Comparison of ENCODE assay signal across 8 cellular contexts in the genomic region with DNA sequence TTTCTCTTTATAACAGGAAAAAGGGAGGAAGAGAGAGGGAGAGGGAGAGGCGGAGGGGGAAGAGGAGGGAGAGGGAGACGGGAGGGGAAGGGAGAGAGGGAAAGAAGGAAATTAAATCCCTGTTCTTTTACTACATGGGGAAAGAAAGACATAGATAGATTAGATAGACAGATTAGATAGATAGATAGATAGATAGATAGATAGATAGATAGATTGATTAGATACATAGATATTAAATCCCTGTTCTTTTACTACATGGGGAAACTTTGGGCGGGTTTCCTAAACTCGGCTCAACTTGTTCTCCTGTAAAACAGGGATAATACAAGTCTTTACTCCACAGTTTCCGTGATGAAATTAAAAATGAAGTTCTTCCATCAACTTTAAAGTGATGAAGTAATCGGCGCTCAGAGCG. TPM values are rescaled to one million over a fixed set of nuclear protein-coding genes. Genes with fewer than 3 reads are reported as not detected.
DNase-seq lines count a peak whose midpoint lies in the region; ATAC-seq, FAIRE-seq and TF ChIP-seq lines count a peak whose summit lies in the region.

No MANE protein-coding gene starts in this region.

- H4K20me1 ChIP-seq in SK-N-SH (ENCODE audit: insufficient read depth) (peaks cover 1% of the 10 kb centered on the region; the same call in 1 of the 2 replicates), keratinocyte (ENCODE audit: control insufficient read depth, extremely low read depth, insufficient read depth, low read length) (no peaks in the 10 kb centered on the region)

- no peaks in the 10 kb centered on the region for H3K9me1 ChIP-seq in keratinocyte (ENCODE audit: control insufficient read depth, extremely low read depth, insufficient read depth, low read length)

- intact Hi-C loops in stomach (cut with DNase I; ENCODE audit: low total_unique reads): no loop called here

- no peaks in the 10 kb centered on the region for H3F3A ChIP-seq in SK-N-SH (replicated peaks; ENCODE audit: insufficient read depth)

- POLR2A ChIA-PET in SK-N-SH (lab: Yijun Ruan, JAX): interaction anchor here (0.9 to 1.1 kb wide), 2 partner anchors 18 to 59 kb away, joined by 3 read pairs; partner anchors contain the start of gene GLG1

- TF ChIP-seq POLR2A in stomach (IDR thresholded peaks at IDR 0.05): no peak

- H3K36me3 Mint-ChIP-seq in activated naive CD8-positive, alpha-beta T cell: peaks cover 2% of the 10 kb centered on the region

- no peak for TF ChIP-seq CTCF in SK-N-SH (IDR thresholded peaks at IDR 0.05)
- TF ChIP-seq CTCF in keratinocyte (optimal IDR thresholded peaks at IDR 0.05 in 1 of 3, IDR thresholded peaks at IDR 0.05 in 1 of 3, conservative IDR thresholded peaks at IDR 0.05 in 1 of 3; ENCODE audit: extremely low read depth in 1 of 3, insufficient read depth in 2 of 3, low read length in 3 of 3): no peak
- TF ChIP-seq CTCF in stomach (IDR thresholded peaks at IDR 0.05): no peak

- H3K9me2 ChIP-seq in SK-N-SH: no peaks in the 10 kb centered on the region

- H3K4me3 ChIP-seq in SK-N-SH (ENCODE audit: low read depth in 2 of 2, low read length in 1 of 2) (peak overlapping the region; percentile 79 to 82), keratinocyte (ENCODE audit: control insufficient read depth in 2 of 3, extremely low read depth in 1 of 3, insufficient read depth in 2 of 3, low read depth in 1 of 3, low read length in 3 of 3) (peak overlapping the region; percentile 86 to 98 (median 92)), stomach (peak overlapping the region; percentile 89 to 98 (median 96))

- TF ChIP-seq EP300 in SK-N-SH (IDR thresholded peaks at IDR 0.05; ENCODE audit: borderline replicate concordance in 1 of 2, low read depth in 1 of 2, low read length in 1 of 2) (no peak), stomach (IDR thresholded peaks at IDR 0.05) (no peak)

- H2AFZ ChIP-seq in SK-N-SH (ENCODE audit: low read depth) (peak overlapping the region; percentile 31), keratinocyte (ENCODE audit: control insufficient read depth, low read length) (no peak overlapping the region)

- H3K4me1 ChIP-seq in SK-N-SH (ENCODE audit: control insufficient read depth in 1 of 2, insufficient read depth in 2 of 2, low read depth in 1 of 2, low read length in 1 of 2): peaks cover 0 to 5% of the 10 kb centered on the region in 2 experiments; a peak in 2 of 4 replicates
- peaks cover 14% of the 10 kb centered on the region for H3K4me1 ChIP-seq in keratinocyte (ENCODE audit: control insufficient read depth, extremely low read depth, insufficient read depth, low read length)
- peaks cover 7 to 31% (median 25%) of the 10 kb centered on the region in 4 donors for H3K4me1 ChIP-seq in stomach

- dilution Hi-C loops in keratinocyte (cut with MboI; ENCODE audit: extremely low pct_ligation_motif_present, low sequenced_read_pairs): no loop called here

- TF ChIP-seq RAD21 in SK-N-SH (IDR thresholded peaks at IDR 0.05; ENCODE audit: low read length): no peak

- peaks cover 56% of the 10 kb centered on the region for H3K79me2 ChIP-seq in SK-N-SH (ENCODE audit: insufficient read depth)
- peaks cover 53% of the 10 kb centered on the region for H3K79me2 ChIP-seq in keratinocyte (ENCODE audit: control insufficient read depth, insufficient read depth, low read length)

- H3K27ac Mint-ChIP-seq in activated naive CD8-positive, alpha-beta T cell: peak overlapping the region; percentile 77

- WGBS in SK-N-SH (ENCODE audit: low lambda C conversion rate): 10% methylated on average over 8 of the region's 8 CpGs
- 2 to 12% (median 9%) methylated on average over 8 of the region's 8 CpGs for WGBS in stomach, 5 donors

- H3K27me3 ChIP-seq in SK-N-SH (ENCODE audit: insufficient read depth): no peaks in the 10 kb centered on the region
- no peaks in the 10 kb centered on the region for H3K27me3 ChIP-seq in keratinocyte (ENCODE audit: control insufficient read depth, extremely low read depth, insufficient read depth, low read length)
- no peaks in the 10 kb centered on the region for H3K27me3 ChIP-seq in stomach

- H3K4me1 Mint-ChIP-seq in activated naive CD8-positive, alpha-beta T cell (ENCODE audit: low read depth): peaks cover 47% of the 10 kb centered on the region

- H3K9me3 ChIP-seq in SK-N-SH (no peaks in the 10 kb centered on the region), keratinocyte (ENCODE audit: control insufficient read depth, low read depth, low read length) (no peaks in the 10 kb centered on the region), stomach (no peaks in the 10 kb centered on the region)

- H3K4me2 ChIP-seq in SK-N-SH (peak overlapping the region; percentile 95), keratinocyte (ENCODE audit: control insufficient read depth, extremely low read depth, insufficient read depth, low read depth, low read length) (peak overlapping the region; percentile 78)

- H3K4me3 Mint-ChIP-seq in activated naive CD8-positive, alpha-beta T cell: peak overlapping the region; percentile 91

- H3K27me3 Mint-ChIP-seq in activated naive CD8-positive, alpha-beta T cell: no peaks in the 10 kb centered on the region

- CTCF ChIA-PET in SK-N-SH (lab: Yijun Ruan, JAX): interaction anchor here (1.4 kb wide), 2 partner anchors 9 to 14 kb away, joined by 4 to 7 read pairs; no protein-coding TSS in a partner anchor

- ATAC-seq in SK-N-SH treated with all-trans-retinoic acid at 6 μM for 48 hours: no peak

- no peak for FAIRE-seq in keratinocyte (lab: Jason Lieb, UNC)

- no peaks in the 10 kb centered on the region for H3K9me3 Mint-ChIP-seq in activated naive CD8-positive, alpha-beta T cell (ENCODE audit: low read depth)

- H3K36me3 ChIP-seq in SK-N-SH (replicated peaks in 1 of 2; ENCODE audit: control insufficient read depth in 1 of 2, insufficient read depth in 2 of 2, low read length in 1 of 2) (peaks cover 22 to 33% of the 10 kb centered on the region in 2 experiments), keratinocyte (ENCODE audit: control insufficient read depth in 2 of 2, extremely low read depth in 1 of 2, insufficient read depth in 2 of 2, low read length in 2 of 2) (peaks cover 9 to 29% of the 10 kb centered on the region in 2 experiments), stomach (peaks cover 16 to 40% (median 31%) of the 10 kb centered on the region in 4 donors)

- DNase-seq in SK-N-SH (no peak), keratinocyte (ENCODE audit: low read depth, low spot score) (no peak), stomach (no peak), GF-D8 (lab: John Stamatoyannopoulos, UW) (no peak), RKO (ENCODE audit: low spot score) (no peak), amniotic stem cell (lab: John Stamatoyannopoulos, UW) (no peak)

- H3K27ac ChIP-seq in SK-N-SH (ENCODE audit: low read depth in 2 of 2, low read length in 1 of 2) (peak overlapping the region; percentile 67), keratinocyte (ENCODE audit: control insufficient read depth, insufficient read depth, low read length) (peak overlapping the region; percentile 88), stomach (peak overlapping the region; percentile 81 to 91 (median 85))

- peak overlapping the region; percentile 94 for H3K9ac ChIP-seq in SK-N-SH
- H3K9ac ChIP-seq in keratinocyte (ENCODE audit: control insufficient read depth, extremely low read depth, insufficient read depth, low read length): peak overlapping the region; percentile 94

TF ChIP-seq in SK-N-SH treated with all-trans-retinoic acid at 6 μM for 48 hours, 23 proteins besides CTCF, POLR2A, EP300 and RAD21 (continues in another document):
- TF ChIP-seq ZFP30 (CRISPR knock-in tag; IDR thresholded peaks at IDR 0.05) (no peak), PPARA (CRISPR knock-in tag; IDR thresholded peaks at IDR 0.05; ENCODE audit: borderline replicate concordance) (no peak)

RNA-seq across cellular contexts. Expression of gene RFWD3, which starts 0.7 kb away (rescaled TPM):
- polyA plus RNA-seq in SK-N-SH (2012; rRNA removed) (13.2 and 15.9 TPM in 2 replicates), keratinocyte (22.6 to 29.2 TPM (median 25.0 TPM) in 3 replicates), stomach (1 to 10 TPM; 4.1 to 6.7 (median 4.5) TPM)
- 10.7 and 12.2 TPM in 2 replicates for polyA plus RNA-seq in SK-N-SH (2012; cell fraction: cytosol; rRNA removed)
- 15.4 and 21.6 TPM in 2 replicates for polyA plus RNA-seq in SK-N-SH (2012; cell fraction: nucleus; rRNA removed)
- 14.5 TPM for polyA plus RNA-seq in keratinocyte (2011; ENCODE audit: low read depth)
- 13.5 and 18.0 TPM in 2 replicates for polyA plus RNA-seq in keratinocyte (2011; cell fraction: cytosol; rRNA removed)
- 24.2 and 28.9 TPM in 2 replicates for polyA plus RNA-seq in keratinocyte (2011; cell fraction: nucleus; rRNA removed)
- 7.7 and 17.4 TPM in 2 replicates for polyA plus RNA-seq in keratinocyte (2012; ENCODE audit: low replicate concordance)
- 50.1 to 73.4 TPM (median 63.8 TPM) in 3 replicates for polyA minus RNA-seq in keratinocyte
- polyA minus RNA-seq in keratinocyte (2011; cell fraction: cytosol; rRNA and poly(A)+ RNA removed): 22.4 TPM
- 26.2 and 37.7 TPM in 2 replicates for polyA minus RNA-seq in keratinocyte (2011; cell fraction: nucleus; rRNA and poly(A)+ RNA removed)
- 10 to 100 TPM; 11.0 to 65.6 (median 16.3) TPM for total RNA-seq in stomach

RNA-seq across cellular contexts. Expression of gene MLKL, which starts 34.6 kb away (rescaled TPM):
- polyA plus RNA-seq in SK-N-SH (2012; rRNA removed) (3.1 and 3.6 TPM in 2 replicates), keratinocyte (6.4 to 12.5 TPM (median 12.4 TPM) in 3 replicates), stomach (10 to 100 TPM in 1 of 3 donors, 1 to 10 TPM in 2; 7.3 to 17.4 (median 8.1) TPM)
- polyA plus RNA-seq in SK-N-SH (2012; cell fraction: cytosol; rRNA removed): 1.8 and 1.9 TPM in 2 replicates
- 8.1 and 8.4 TPM in 2 replicates for polyA plus RNA-seq in SK-N-SH (2012; cell fraction: nucleus; rRNA removed)
- polyA plus RNA-seq in keratinocyte (2011; ENCODE audit: low read depth): 1.1 TPM
- polyA plus RNA-seq in keratinocyte (2011; cell fraction: cytosol; rRNA removed): 7.4 and 10.1 TPM in 2 replicates
- 16.9 and 17.5 TPM in 2 replicates for polyA plus RNA-seq in keratinocyte (2011; cell fraction: nucleus; rRNA removed)
- polyA plus RNA-seq in keratinocyte (2012; ENCODE audit: low replicate concordance): 2.0 and 12.6 TPM in 2 replicates
- 3.8 to 9.7 TPM (median 5.1 TPM) in 3 replicates for polyA minus RNA-seq in keratinocyte
- 4.6 TPM for polyA minus RNA-seq in keratinocyte (2011; cell fraction: cytosol; rRNA and poly(A)+ RNA removed)
- 2.6 and 5.2 TPM in 2 replicates for polyA minus RNA-seq in keratinocyte (2011; cell fraction: nucleus; rRNA and poly(A)+ RNA removed)
- 10 to 100 TPM in 3 of 5 donors, 1 to 10 TPM in 2; 6.7 to 23.3 (median 11.6) TPM for total RNA-seq in stomach

RNA-seq across cellular contexts. Expression of gene GLG1, which starts 59.1 kb away (rescaled TPM):
- polyA plus RNA-seq in SK-N-SH (2012; rRNA removed) (61.6 and 71.1 TPM in 2 replicates), keratinocyte (41.5 to 79.7 TPM (median 63.6 TPM) in 3 replicates), stomach (10 to 100 TPM in 2 of 3 donors, 1 to 10 TPM in 1; 7.6 to 18.8 (median 14.6) TPM)
- 68.1 and 72.7 TPM in 2 replicates for polyA plus RNA-seq in SK-N-SH (2012; cell fraction: cytosol; rRNA removed)
- polyA plus RNA-seq in SK-N-SH (2012; cell fraction: nucleus; rRNA removed): 73.9 and 96.3 TPM in 2 replicates
- polyA plus RNA-seq in keratinocyte (2011; ENCODE audit: low read depth): 87.5 TPM
- 19.7 and 21.6 TPM in 2 replicates for polyA plus RNA-seq in keratinocyte (2011; cell fraction: cytosol; rRNA removed)
- polyA plus RNA-seq in keratinocyte (2011; cell fraction: nucleus; rRNA removed): 161 and 169 TPM in 2 replicates
- 45.7 and 74.7 TPM in 2 replicates for polyA plus RNA-seq in keratinocyte (2012; ENCODE audit: low replicate concordance)
- polyA minus RNA-seq in keratinocyte: 87.6 to 125 TPM (median 119 TPM) in 3 replicates
- polyA minus RNA-seq in keratinocyte (2011; cell fraction: cytosol; rRNA and poly(A)+ RNA removed): 40.5 TPM
- 151 and 256 TPM in 2 replicates for polyA minus RNA-seq in keratinocyte (2011; cell fraction: nucleus; rRNA and poly(A)+ RNA removed)
- total RNA-seq in stomach: 100 to 1,000 TPM in 1 of 5 donors, 10 to 100 TPM in 4; 35.3 to 151 (median 83.6) TPM
